In the genomic region with DNA sequence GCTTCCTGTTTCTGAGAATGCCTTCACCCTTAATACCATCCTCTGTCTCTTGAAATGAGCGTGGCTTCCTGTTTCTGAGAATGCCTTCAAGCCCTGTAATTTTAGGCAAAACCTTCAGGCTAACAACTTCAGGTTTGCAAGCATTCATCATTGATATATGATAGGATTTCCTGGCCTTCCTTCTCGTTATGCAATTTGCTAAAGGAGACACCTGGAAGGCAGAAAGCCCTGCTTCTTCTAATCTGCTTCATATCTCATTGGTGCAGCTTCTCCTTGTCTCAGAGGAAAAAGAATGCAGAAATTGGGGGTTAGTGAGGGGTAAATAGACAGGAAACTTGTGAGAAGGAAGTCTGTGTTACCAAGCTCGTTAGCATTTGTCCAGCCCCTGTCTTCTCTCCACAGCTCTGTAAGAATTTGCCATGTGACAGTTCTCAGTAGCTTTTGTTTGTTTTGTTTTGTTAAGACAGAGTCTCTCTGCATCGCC, we compare ENCODE assay signal across 2 cellular contexts.
TF ChIP-seq lines count a peak whose summit lies in the region.

No MANE protein-coding gene starts in this region.

TF ChIP-seq in liver, 16 proteins besides CTCF, POLR2A, EP300 and RAD21:
- TF ChIP-seq YY1 (IDR thresholded peaks at IDR 0.05) (no peak), NR2F2 (IDR thresholded peaks at IDR 0.05) (peak; percentile 61), SP1 (IDR thresholded peaks at IDR 0.05) (no peak), GABPA (IDR thresholded peaks at IDR 0.05 in 1 of 2, conservative IDR thresholded peaks at IDR 0.05 in 1 of 2) (no peak)
- TF ChIP-seq, protein P1, sequence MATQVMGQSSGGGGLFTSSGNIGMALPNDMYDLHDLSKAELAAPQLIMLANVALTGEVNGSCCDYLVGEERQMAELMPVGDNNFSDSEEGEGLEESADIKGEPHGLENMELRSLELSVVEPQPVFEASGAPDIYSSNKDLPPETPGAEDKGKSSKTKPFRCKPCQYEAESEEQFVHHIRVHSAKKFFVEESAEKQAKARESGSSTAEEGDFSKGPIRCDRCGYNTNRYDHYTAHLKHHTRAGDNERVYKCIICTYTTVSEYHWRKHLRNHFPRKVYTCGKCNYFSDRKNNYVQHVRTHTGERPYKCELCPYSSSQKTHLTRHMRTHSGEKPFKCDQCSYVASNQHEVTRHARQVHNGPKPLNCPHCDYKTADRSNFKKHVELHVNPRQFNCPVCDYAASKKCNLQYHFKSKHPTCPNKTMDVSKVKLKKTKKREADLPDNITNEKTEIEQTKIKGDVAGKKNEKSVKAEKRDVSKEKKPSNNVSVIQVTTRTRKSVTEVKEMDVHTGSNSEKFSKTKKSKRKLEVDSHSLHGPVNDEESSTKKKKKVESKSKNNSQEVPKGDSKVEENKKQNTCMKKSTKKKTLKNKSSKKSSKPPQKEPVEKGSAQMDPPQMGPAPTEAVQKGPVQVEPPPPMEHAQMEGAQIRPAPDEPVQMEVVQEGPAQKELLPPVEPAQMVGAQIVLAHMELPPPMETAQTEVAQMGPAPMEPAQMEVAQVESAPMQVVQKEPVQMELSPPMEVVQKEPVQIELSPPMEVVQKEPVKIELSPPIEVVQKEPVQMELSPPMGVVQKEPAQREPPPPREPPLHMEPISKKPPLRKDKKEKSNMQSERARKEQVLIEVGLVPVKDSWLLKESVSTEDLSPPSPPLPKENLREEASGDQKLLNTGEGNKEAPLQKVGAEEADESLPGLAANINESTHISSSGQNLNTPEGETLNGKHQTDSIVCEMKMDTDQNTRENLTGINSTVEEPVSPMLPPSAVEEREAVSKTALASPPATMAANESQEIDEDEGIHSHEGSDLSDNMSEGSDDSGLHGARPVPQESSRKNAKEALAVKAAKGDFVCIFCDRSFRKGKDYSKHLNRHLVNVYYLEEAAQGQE (IDR thresholded peaks at IDR 0.05) = no peak

TF ChIP-seq in HepG2, 621 proteins besides CTCF, POLR2A, EP300 and RAD21:
- TF ChIP-seq PAF1 (CRISPR knock-in tag; IDR thresholded peaks at IDR 0.05) (no peak), NR1H2 (CRISPR knock-in tag; IDR thresholded peaks at IDR 0.05; ENCODE audit: borderline replicate concordance, low read depth) (no peak), KMT2B (CRISPR knock-in tag; IDR thresholded peaks at IDR 0.05) (no peak)
- TF ChIP-seq, protein P2, sequence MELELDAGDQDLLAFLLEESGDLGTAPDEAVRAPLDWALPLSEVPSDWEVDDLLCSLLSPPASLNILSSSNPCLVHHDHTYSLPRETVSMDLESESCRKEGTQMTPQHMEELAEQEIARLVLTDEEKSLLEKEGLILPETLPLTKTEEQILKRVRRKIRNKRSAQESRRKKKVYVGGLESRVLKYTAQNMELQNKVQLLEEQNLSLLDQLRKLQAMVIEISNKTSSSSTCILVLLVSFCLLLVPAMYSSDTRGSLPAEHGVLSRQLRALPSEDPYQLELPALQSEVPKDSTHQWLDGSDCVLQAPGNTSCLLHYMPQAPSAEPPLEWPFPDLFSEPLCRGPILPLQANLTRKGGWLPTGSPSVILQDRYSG (CRISPR knock-in tag; IDR thresholded peaks at IDR 0.05) = no peak
